ENCODE assay signal across 8 cellular contexts in genomic region chr6:133953634-133954415, GRCh38. TPM values are rescaled to one million over a fixed set of nuclear protein-coding genes. Genes with fewer than 3 reads are reported as not detected.
DNase-seq lines count a peak whose midpoint lies in the region; ATAC-seq and TF ChIP-seq lines count a peak whose summit lies in the region.

No MANE protein-coding gene starts in this region.

- POLR2A ChIA-PET in GM10248 (lab: Yijun Ruan, JAX): interaction anchor here (0.9 kb wide), 1 partner anchor 12 kb away, joined by 4 read pairs; no protein-coding TSS in a partner anchor

- H3K27ac ChIP-seq in right cardiac atrium (ENCODE audit: low read length) (peak overlapping the region; percentile 78), smooth muscle cell (ENCODE audit: low read depth) (peak overlapping the region; percentile 78)

- H3K27ac Mint-ChIP-seq in T-helper 17 cell: peak overlapping the region; percentile 96

- no peaks in the 10 kb centered on the region for H3K27me3 Mint-ChIP-seq in T-helper 17 cell

- peak overlapping the region; percentile 81 for H2AFZ ChIP-seq in smooth muscle cell (ENCODE audit: low read depth)

- ATAC-seq in T-helper 17 cell (no peak), right cardiac atrium (no peak), HG03280 (IDR thresholded peaks at IDR 0.05; ENCODE audit: unreplicated experiment) (no peak)

- H3K9me3 ChIP-seq in T-helper 17 cell (ENCODE audit: control insufficient read depth, low read length, poor library complexity, severe bottlenecking) (no peaks in the 10 kb centered on the region), right cardiac atrium (ENCODE audit: control insufficient read depth, low read length) (no peaks in the 10 kb centered on the region), smooth muscle cell (replicated peaks; ENCODE audit: low read depth) (no peaks in the 10 kb centered on the region)

- H3F3A ChIP-seq in smooth muscle cell (ENCODE audit: low read depth): peaks cover 6% of the 10 kb centered on the region

- H3K4me1 ChIP-seq in right cardiac atrium (ENCODE audit: control insufficient read depth, insufficient read depth, low read length) (peaks cover 6% of the 10 kb centered on the region), smooth muscle cell (ENCODE audit: low read depth) (peaks cover 19% of the 10 kb centered on the region)

- no peaks in the 10 kb centered on the region for H3K36me3 ChIP-seq in smooth muscle cell (ENCODE audit: low read depth)

- intact Hi-C loops in right cardiac atrium (cut with DNase I): no loop called here

- peaks cover 58% of the 10 kb centered on the region for H3K79me2 ChIP-seq in smooth muscle cell (ENCODE audit: low read depth)

- CTCF ChIA-PET in GM10248 (lab: Yijun Ruan, JAX): interaction anchor here (1.0 to 3.0 kb wide), 8 partner anchors 10 to 142 kb away, joined by 3 to 18 read pairs (median 6); no protein-coding TSS in a partner anchor

- DNase-seq in NCI-H82 (lab: John Stamatoyannopoulos, UW) (peak; percentile 56), NCI-H82 treated with DMSO at 0.1 percent for 48 hours (lab: John Stamatoyannopoulos, UW; ENCODE audit: unreplicated experiment) (no peak), T-helper 17 cell (no peak), right cardiac atrium (no peak), smooth muscle cell (lab: John Stamatoyannopoulos, UW; ENCODE audit: unreplicated experiment) (no peak), dermis blood vessel endothelial cell (no peak), GM10248 (ENCODE audit: extremely low spot score) (no peak)

- peak overlapping the region; percentile 94 for H3K4me3 ChIP-seq in right cardiac atrium (ENCODE audit: low read length)
- H3K4me3 ChIP-seq in smooth muscle cell: peak overlapping the region; percentile 99

- H3K4me1 Mint-ChIP-seq in T-helper 17 cell: peaks cover 47% of the 10 kb centered on the region

- H3K9ac ChIP-seq in smooth muscle cell (ENCODE audit: low read depth): peak overlapping the region; percentile 71

- H3K4me2 ChIP-seq in smooth muscle cell: peak overlapping the region; percentile 84

- no peak for TF ChIP-seq CTCF in smooth muscle cell (IDR thresholded peaks at IDR 0.05; ENCODE audit: borderline replicate concordance, insufficient read depth, poor library complexity, severe bottlenecking)
- TF ChIP-seq CTCF in GM10248 (IDR thresholded peaks at IDR 0.05; ENCODE audit: control extremely low read depth, extremely low read depth, low read depth, missing control alignments): no peak

- H3K4me3 Mint-ChIP-seq in T-helper 17 cell: peak overlapping the region; percentile 98

- H3K27me3 ChIP-seq in right cardiac atrium (ENCODE audit: control insufficient read depth, insufficient read depth): no peaks in the 10 kb centered on the region
- H3K27me3 ChIP-seq in smooth muscle cell (ENCODE audit: low read depth): peaks cover 6% of the 10 kb centered on the region

- peaks cover 45% of the 10 kb centered on the region for H4K20me1 ChIP-seq in smooth muscle cell (ENCODE audit: low read depth)

- WGBS in right cardiac atrium: 8% methylated on average over 23 of the region's 23 CpGs
- WGBS in smooth muscle cell (ENCODE audit: low lambda C conversion rate): 9% methylated on average over 23 of the region's 23 CpGs

- H3K36me3 Mint-ChIP-seq in T-helper 17 cell (ENCODE audit: low read depth): peaks cover 2% of the 10 kb centered on the region

RNA-seq across cellular contexts. Expression of gene TBPL1, which starts 0.8 kb away (rescaled TPM):
- 10 to 100 TPM; 23.9 to 33.7 TPM for total RNA-seq in T-helper 17 cell
- total RNA-seq in right cardiac atrium: 10 to 100 TPM; 24.8 to 32.0 (median 25.9) TPM
- 30.2 TPM for polyA plus RNA-seq in right cardiac atrium
- total RNA-seq in smooth muscle cell: 26.8 and 46.9 TPM in 2 replicates
- 35.2 and 38.7 TPM in 2 replicates for polyA plus RNA-seq in smooth muscle cell
- 32.0 and 35.2 TPM in 2 replicates for total RNA-seq in dermis blood vessel endothelial cell
